11 cellular contexts compared by ENCODE assay signal in genomic region chr14:35337557-35338255, GRCh38. TPM values are rescaled to one million over a fixed set of nuclear protein-coding genes. Genes with fewer than 3 reads are reported as not detected.
A peak's percentile ranks its signal among the peaks of the same experiment; 100 is the strongest.
DNase-seq lines count a peak whose midpoint lies in the region; ATAC-seq and TF ChIP-seq lines count a peak whose summit lies in the region.
"Had no signal": no experiment of that assay in that cellular context is flagged by ENCODE, and none has a peak within 500 bp of the region (broad histone marks: within the 10 kb centered on the region; RNA-seq: fewer than 3 reads in every experiment).

No MANE protein-coding gene starts in this region.

- TF ChIP-seq CTCF in H9 (conservative IDR thresholded peaks at IDR 0.05) (no peak), right lobe of liver (IDR thresholded peaks at IDR 0.05) (no peak), spleen (IDR thresholded peaks at IDR 0.05 in 8 of 11, conservative IDR thresholded peaks at IDR 0.05 in 3 of 11) (no peak)

- H3K79me2 ChIP-seq in H9 (ENCODE audit: insufficient read depth, low read length) = no peaks in the 10 kb centered on the region

- no peaks in the 10 kb centered on the region for H3K9me3 ChIP-seq in H9 (ENCODE audit: control insufficient read depth, low read depth, low read length)
- H3K9me3 ChIP-seq in right lobe of liver = no peaks in the 10 kb centered on the region
- no peaks in the 10 kb centered on the region for H3K9me3 ChIP-seq in spleen
- H3K9me3 ChIP-seq: SJSA1 had no signal

- no peak overlapping the region for H2BK15ac ChIP-seq in H9 (ENCODE audit: low read depth, low read length)

- no peak overlapping the region for H3K9ac ChIP-seq in H9 (ENCODE audit: extremely low read depth, insufficient read length, low read length)

- no peak overlapping the region for H3K23ac ChIP-seq in H9 (ENCODE audit: insufficient read length, low read depth, low read length)

- H3K18ac ChIP-seq in H9 (ENCODE audit: insufficient read length, low read depth, low read length) = no peak overlapping the region

- H2AFZ ChIP-seq in H9 (ENCODE audit: low read length) = no peak overlapping the region

- H3T11ph ChIP-seq in H9 (ENCODE audit: low read length) = no peak overlapping the region

- peaks cover 37 to 50% of the 10 kb centered on the region in 2 experiments for H3K4me1 Mint-ChIP-seq in H9
- H3K4me1 Mint-ChIP-seq in activated T-helper 17 cell treated with anti-CD3 and anti-CD28 coated beads, Interleukin-2, amount 50 U/mL, for 72 hours = peaks cover 15% of the 10 kb centered on the region

- H3K27me3 ChIP-seq in H9 (ENCODE audit: insufficient read depth, low read length) = no peaks in the 10 kb centered on the region
- H3K27me3 ChIP-seq in right lobe of liver = no peaks in the 10 kb centered on the region
- no peaks in the 10 kb centered on the region for H3K27me3 ChIP-seq in spleen (replicated peaks in 1 of 7)
- H3K27me3 ChIP-seq: SJSA1 had no signal

- no peak for TF ChIP-seq POLR2A in right lobe of liver (IDR thresholded peaks at IDR 0.05)
- no peak for TF ChIP-seq POLR2A in spleen (IDR thresholded peaks at IDR 0.05)

- H3K56ac ChIP-seq in H9 (ENCODE audit: insufficient read length, low read depth, low read length) = no peak overlapping the region

- H3K36me3 ChIP-seq in right lobe of liver (no peaks in the 10 kb centered on the region), spleen (no peaks in the 10 kb centered on the region)
- H3K36me3 ChIP-seq: SJSA1 had no signal

- no peaks in the 10 kb centered on the region for H4K20me1 ChIP-seq in H9 (ENCODE audit: control insufficient read depth, insufficient read depth, insufficient read length)

- H4K5ac ChIP-seq in H9 (ENCODE audit: insufficient read length, low read depth, low read length) = no peak overlapping the region

- H3K14ac ChIP-seq in H9 (ENCODE audit: insufficient read depth, low read length) = no peak overlapping the region

- intact Hi-C loops in right lobe of liver (cut with DNase I) (loop anchor here (5.0 kb wide), 1 partner anchor 65 kb away; the partner anchor contains the start of gene NFKBIA (in 2 of the 2)), spleen (cut with DNase I; ENCODE audit: low total_unique reads) (loop anchor here (10.0 kb wide), 1 partner anchor 67 kb away; the partner anchor contains the start of gene NFKBIA)

- H3K9me3 Mint-ChIP-seq in H9 = no peaks in the 10 kb centered on the region
- no peaks in the 10 kb centered on the region for H3K9me3 Mint-ChIP-seq in activated T-helper 17 cell treated with anti-CD3 and anti-CD28 coated beads, Interleukin-2, amount 50 U/mL, for 72 hours

- H3K4ac ChIP-seq in H9 (ENCODE audit: low read depth, low read length) = no peak overlapping the region

- no peaks in the 10 kb centered on the region; a peak in 1 of 7 replicates for H3K36me3 Mint-ChIP-seq in H9 (ENCODE audit: insufficient read depth in 1 of 3, low read depth in 3 of 3)
- H3K36me3 Mint-ChIP-seq in activated T-helper 17 cell treated with anti-CD3 and anti-CD28 coated beads, Interleukin-2, amount 50 U/mL, for 72 hours (ENCODE audit: low read depth) = no peaks in the 10 kb centered on the region

- no peaks in the 10 kb centered on the region for H3K79me1 ChIP-seq in H9 (ENCODE audit: insufficient read depth, low read depth, low read length, poor library complexity, severe bottlenecking)

- no peaks in the 10 kb centered on the region for H3K27me3 Mint-ChIP-seq in H9 (ENCODE audit: low read depth)
- H3K27me3 Mint-ChIP-seq in activated T-helper 17 cell treated with anti-CD3 and anti-CD28 coated beads, Interleukin-2, amount 50 U/mL, for 72 hours = no peaks in the 10 kb centered on the region

- no peak overlapping the region for H2BK12ac ChIP-seq in H9 (ENCODE audit: insufficient read length, low read depth, low read length)

- H4K91ac ChIP-seq in H9 (ENCODE audit: insufficient read length, low read depth, low read length) = no peak overlapping the region

- H3K27ac Mint-ChIP-seq in H9 = no peak overlapping the region; a peak in 1 of 7 replicates
- no peak overlapping the region for H3K27ac Mint-ChIP-seq in activated T-helper 17 cell treated with anti-CD3 and anti-CD28 coated beads, Interleukin-2, amount 50 U/mL, for 72 hours

- no CpG with 5 or more reads among the region's 6 CpGs for WGBS in H9 (ENCODE audit: extremely low coverage, insufficient read length, low lambda C conversion rate)
- 58% methylated on average over 3 of the region's 6 CpGs for WGBS in right lobe of liver (ENCODE audit: insufficient coverage, low coverage, low lambda C conversion rate, missing lambda C conversion rate)
- WGBS in spleen, 5 donors = 81 to 89% (median 86%) methylated on average over 2 to 6 of the region's 6 CpGs

- H3K4me2 ChIP-seq in H9 (ENCODE audit: insufficient read depth, insufficient read length, low read length) = no peak overlapping the region

- H3K27ac ChIP-seq in H9 (ENCODE audit: insufficient read length, low read depth, low read length) (no peak overlapping the region), caudate nucleus (ENCODE audit: low read depth, low read length) (peak overlapping the region; percentile 90), right lobe of liver (peak overlapping the region; percentile 81 to 98 (median 96)), spleen (peak overlapping the region; percentile 22 to 95 (median 88))
- H3K27ac ChIP-seq: SJSA1 had no signal

- H4K8ac ChIP-seq in H9 (replicated peaks; ENCODE audit: insufficient read length, low read depth, low read length) = no peak overlapping the region

- no peak overlapping the region for H2AK5ac ChIP-seq in H9 (ENCODE audit: insufficient read length, low read length)

- H2BK20ac ChIP-seq in H9 (ENCODE audit: low read depth, low read length, poor library complexity, severe bottlenecking) = no peak overlapping the region

- H3K23me2 ChIP-seq in H9 (ENCODE audit: insufficient read length, low read depth, low read length, poor library complexity, severe bottlenecking) = no peaks in the 10 kb centered on the region

- H3K4me1 ChIP-seq in H9 (ENCODE audit: insufficient read depth, low read length) (no peaks in the 10 kb centered on the region; the same call in 1 of the 2 replicates), right lobe of liver (peaks cover 2 to 89% (median 42%) of the 10 kb centered on the region in 4 donors), spleen (peaks cover 73 to 100% (median 95%) of the 10 kb centered on the region in 6 donors)

- H3K4me3 ChIP-seq in right lobe of liver = no peak overlapping the region
- no peak overlapping the region for H3K4me3 ChIP-seq in spleen
- H3K4me3 ChIP-seq: SJSA1 had no signal

- no peak overlapping the region for H2BK120ac ChIP-seq in H9 (ENCODE audit: low read depth, low read length, poor library complexity, severe bottlenecking)

- ATAC-seq in right lobe of liver (peak in 3 of 4 donors; percentile 2 to 33 (median 16)), GM21526 (IDR thresholded peaks at IDR 0.05; ENCODE audit: low FRiP score, unreplicated experiment) (no peak)
- ATAC-seq in activated T-helper 17 cell treated with anti-CD3 and anti-CD28 coated beads, Interleukin-2, amount 50 U/mL, for 72 hours (replicated peaks) = no peak

- no peak overlapping the region for H3K4me3 Mint-ChIP-seq in H9
- H3K4me3 Mint-ChIP-seq in activated T-helper 17 cell treated with anti-CD3 and anti-CD28 coated beads, Interleukin-2, amount 50 U/mL, for 72 hours = no peak overlapping the region

- DNase-seq in H9 (peak; percentile 72), caudate nucleus (lab: John Stamatoyannopoulos, UW) (no peak), right lobe of liver (peak in 2 of 3 donors; percentile 67 to 88), spleen (no peak), HuH-7 (ENCODE audit: low spot score) (no peak), mucosa of gallbladder (ENCODE audit: low spot score) (no peak)
- DNase-seq: activated CD4-positive, alpha-beta T cell treated with anti-CD3 and anti-CD28 coated beads, Interleukin-2, amount 50 U/mL, for 4 hours; occipital lobe had no signal

- H2BK5ac ChIP-seq in H9 (ENCODE audit: insufficient read length, low read length) = no peak overlapping the region

RNA-seq across cellular contexts. Expression of gene PSMA6, which starts 45.5 kb away (rescaled TPM):
- total RNA-seq in H9 (2021) (251 and 255 TPM in 2 replicates), right lobe of liver (100 to 1,000 TPM in 1 of 6 experiments, 10 to 100 TPM in 5; 66.9 to 122 (median 81.1) TPM), spleen (100 to 1,000 TPM; 120 to 185 (median 129) TPM), mucosa of gallbladder (93.8 TPM)
- polyA plus RNA-seq in spleen = 100 to 1,000 TPM; 108 to 171 (median 164) TPM
- 100 to 1,000 TPM; 295 to 386 TPM for total RNA-seq in activated T-helper 17 cell treated with anti-CD3 and anti-CD28 coated beads, Interleukin-2, amount 50 U/mL, for 72 hours

Comparison
In these comparisons a context has a peak if more than half of its experiments do, and no peak if none do; other contexts are left out.
1. DNase-seq: peak in H9 (single experiment) and right lobe of liver (2 of 3); none in caudate nucleus (0 of 61), spleen (single experiment), HuH-7 (single experiment) and mucosa of gallbladder (single experiment).
2. ATAC-seq: peak in right lobe of liver (3 of 4); none in GM21526 (single experiment) and activated T-helper 17 cell treated with anti-CD3 and anti-CD28 coated beads, Interleukin-2, amount 50 U/mL, for 72 hours (single experiment).